Comparison of ENCODE assay signal across 25 cellular contexts in genomic region chr2:37060446-37060845, GRCh38.
"Had no signal": no experiment of that assay in that cellular context is flagged by ENCODE, and none has a peak within 500 bp of the region (broad histone marks: within the 10 kb centered on the region; RNA-seq: fewer than 3 reads in every experiment).

No MANE protein-coding gene starts in this region.

- H3K4me2 ChIP-seq: hepatocyte, smooth muscle cell had no signal

- H3K27ac Mint-ChIP-seq: mesothelial cell of epicardium; natural killer cell; progenitor cell of endocrine pancreas; stimulated activated naive B cell treated with anti-CD40 and anti-IgM and Interleukin-4, amounts not matched to agents 10 μg/mL and 1 μg/mL and 100 μg/mL, for 72 hours had no signal

- H3K9me3 Mint-ChIP-seq: mesothelial cell of epicardium; naive B cell; natural killer cell; stimulated activated naive B cell treated with anti-CD40 and anti-IgM and Interleukin-4, amounts not matched to agents 10 μg/mL and 1 μg/mL and 100 μg/mL, for 72 hours had no signal

- DNase-seq: islet precursor cell; left ventricle myocardium inferior; mesendoderm; naive B cell; natural killer cell; ovary; right lobe of liver; stimulated activated CD4-positive, alpha-beta T cell treated with anti-CD3 and anti-CD28 coated beads, Interleukin-1b, Interleukin-23, amount 100 ng/mL, for 48 hours; stimulated activated CD4-positive, alpha-beta T cell treated with anti-CD3 and anti-CD28 coated beads, Interleukin-2, amount 100 ng/mL, for 48 hours; stimulated activated CD4-positive, alpha-beta T cell treated with anti-CD3 and anti-CD28 coated beads, Interleukin-4, amount 100 ng/mL, for 4 hours; stimulated activated CD8-positive, alpha-beta memory T cell treated with anti-CD3 and anti-CD28 coated beads, Interleukin-4, amount 100 ng/mL, for 48 hours; stimulated activated naive B cell treated with anti-CD40 and anti-IgM and Interleukin-4, amounts not matched to agents 10 μg/mL and 1 μg/mL and 100 μg/mL, for 72 hours; stimulated activated naive CD8-positive, alpha-beta T cell treated with anti-CD3 and anti-CD28 coated beads, Interleukin-15, Interleukin-2, amounts not matched to agents 100 U/mL and 50 U/mL, for 24 hours; stomach; testis; thyroid gland; transverse colon; upper lobe of right lung; uterus had no signal

- H3K4me1 ChIP-seq: right atrium auricular region, right lobe of liver, stomach, testis, thyroid gland, transverse colon, upper lobe of right lung, uterus had no signal

- H3K27ac ChIP-seq: hepatocyte, left ventricle myocardium inferior, ovary, right atrium auricular region, right lobe of liver, stomach, testis, thyroid gland, transverse colon, upper lobe of right lung, uterus had no signal

- H3K79me2 ChIP-seq: hepatocyte had no signal

- H3K4me3 Mint-ChIP-seq: mesothelial cell of epicardium; naive B cell; natural killer cell; stimulated activated naive B cell treated with anti-CD40 and anti-IgM and Interleukin-4, amounts not matched to agents 10 μg/mL and 1 μg/mL and 100 μg/mL, for 72 hours had no signal

- H3K4me3 ChIP-seq: hepatocyte, left ventricle myocardium inferior, lung, ovary, right atrium auricular region, right lobe of liver, smooth muscle cell, stomach, testis, thyroid gland, transverse colon, upper lobe of right lung, uterus had no signal

- H3K27me3 Mint-ChIP-seq: naive B cell; progenitor cell of endocrine pancreas; stimulated activated naive B cell treated with anti-CD40 and anti-IgM and Interleukin-4, amounts not matched to agents 10 μg/mL and 1 μg/mL and 100 μg/mL, for 72 hours had no signal

- H2AFZ ChIP-seq: hepatocyte had no signal

- H3K27me3 ChIP-seq: hepatocyte, ovary, right atrium auricular region, right lobe of liver, stomach, testis, thyroid gland, transverse colon, upper lobe of right lung, uterus had no signal

- H3K9me3 ChIP-seq: left ventricle myocardium inferior, ovary, right atrium auricular region, right lobe of liver, stomach, testis, thyroid gland, transverse colon, upper lobe of right lung, uterus had no signal

- ATAC-seq: natural killer cell; right lobe of liver; stimulated activated naive B cell treated with anti-CD40 and anti-IgM and Interleukin-4, amounts not matched to agents 10 μg/mL and 1 μg/mL and 100 μg/mL, for 72 hours; stimulated activated naive CD8-positive, alpha-beta T cell treated with anti-CD3 and anti-CD28 coated beads, Interleukin-15, Interleukin-2, amounts not matched to agents 100 U/mL and 50 U/mL, for 24 hours; upper lobe of right lung had no signal

- H3K36me3 ChIP-seq: ovary, uterus had no signal

- H3K4me1 Mint-ChIP-seq: mesothelial cell of epicardium, naive B cell had no signal
